Comparison of ENCODE assay signal across 1 cellular context in the genomic region with DNA sequence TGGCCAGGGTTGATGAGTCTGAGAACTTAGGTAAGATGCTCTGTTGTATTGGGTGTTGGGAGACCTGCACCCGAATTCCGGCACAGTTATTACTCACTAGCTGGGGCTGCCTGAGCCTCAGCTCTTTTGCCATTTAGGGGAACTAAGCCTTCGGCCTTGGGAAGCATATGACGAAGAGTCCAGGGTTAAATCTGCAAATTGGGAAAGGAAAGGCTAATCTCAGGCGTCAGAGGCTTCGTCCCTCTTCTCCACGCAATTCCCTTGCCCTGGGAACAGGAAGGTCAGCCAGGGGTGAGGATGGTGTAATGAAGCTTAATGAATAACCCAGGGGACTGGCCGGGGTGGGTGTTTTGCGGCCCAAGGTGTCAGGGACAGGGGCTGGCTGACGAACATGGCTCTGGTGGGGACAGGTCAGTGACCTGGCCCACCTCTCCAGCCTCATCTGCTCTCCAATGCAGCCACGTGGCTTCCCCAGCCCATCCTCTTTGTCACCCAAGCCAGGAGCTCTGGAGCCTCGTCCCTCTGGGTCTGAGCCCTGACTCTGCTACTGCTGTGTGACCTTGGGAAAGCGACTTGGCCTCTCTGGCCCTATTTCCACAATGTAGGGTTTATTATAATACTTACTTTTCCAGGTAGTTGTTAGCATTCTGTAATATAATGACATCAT.
TF ChIP-seq lines count a peak whose summit lies in the region.

No MANE protein-coding gene starts in this region.

TF ChIP-seq in HepG2, 621 proteins besides CTCF, POLR2A, EP300 and RAD21 (continues in another document):
- TF ChIP-seq ZNF260 (CRISPR knock-in tag; IDR thresholded peaks at IDR 0.05; ENCODE audit: borderline replicate concordance, low read depth) (no peak), ZSCAN22 (CRISPR knock-in tag; IDR thresholded peaks at IDR 0.05) (no peak), MAF1 (CRISPR knock-in tag; IDR thresholded peaks at IDR 0.05; ENCODE audit: borderline replicate concordance) (no peak), NFIC (IDR thresholded peaks at IDR 0.05; ENCODE audit: low read length) (no peak), ZNF709 (CRISPR knock-in tag; IDR thresholded peaks at IDR 0.05) (no peak), ZNF101 (CRISPR knock-in tag; IDR thresholded peaks at IDR 0.05; ENCODE audit: borderline replicate concordance, low read depth) (no peak), ASH2L (IDR thresholded peaks at IDR 0.05; ENCODE audit: insufficient read length, low read depth, low read length) (no peak), KMT2B (CRISPR knock-in tag; IDR thresholded peaks at IDR 0.05) (no peak), SATB2 (CRISPR knock-in tag; IDR thresholded peaks at IDR 0.05) (no peak), SIX1 (CRISPR knock-in tag; IDR thresholded peaks at IDR 0.05; ENCODE audit: borderline replicate concordance) (no peak), KDM5B (CRISPR knock-in tag; IDR thresholded peaks at IDR 0.05; ENCODE audit: borderline replicate concordance) (no peak), ZNF768 (CRISPR knock-in tag; IDR thresholded peaks at IDR 0.05) (peak; percentile 99), POLR2G (IDR thresholded peaks at IDR 0.05; ENCODE audit: low read depth, low read length) (no peak), YEATS4 (CRISPR knock-in tag; IDR thresholded peaks at IDR 0.05; ENCODE audit: borderline replicate concordance) (0 out of 2 replicates have a peak, but pooled peaks have one; percentile 17), ZNF790 (CRISPR knock-in tag; IDR thresholded peaks at IDR 0.05; ENCODE audit: borderline replicate concordance) (no peak), GFI1 (CRISPR knock-in tag; IDR thresholded peaks at IDR 0.05; ENCODE audit: borderline replicate concordance) (no peak), GTF3A (CRISPR knock-in tag; conservative IDR thresholded peaks at IDR 0.05) (no peak), ZNF83 (CRISPR knock-in tag; IDR thresholded peaks at IDR 0.05; ENCODE audit: borderline replicate concordance) (no peak), ATF1 (CRISPR knock-in tag; IDR thresholded peaks at IDR 0.05) (no peak), NR2F2 (IDR thresholded peaks at IDR 0.05; ENCODE audit: borderline replicate concordance, low read depth) (peak; percentile 65; the same call in 1 of the 2 replicates), NCOR1 (IDR thresholded peaks at IDR 0.05; ENCODE audit: borderline replicate concordance, low read length) (peak; percentile 46; the same call in 1 of the 2 replicates), ATAD3A (CRISPR knock-in tag; IDR thresholded peaks at IDR 0.05) (no peak), CEBPG (CRISPR knock-in tag; IDR thresholded peaks at IDR 0.05) (peak; percentile 55), ZNF335 (CRISPR knock-in tag; IDR thresholded peaks at IDR 0.05) (no peak), RFX1 (IDR thresholded peaks at IDR 0.05) (no peak), NR2C2 (CRISPR knock-in tag; IDR thresholded peaks at IDR 0.05; ENCODE audit: borderline replicate concordance) (peak; percentile 82), AHR (CRISPR knock-in tag; IDR thresholded peaks at IDR 0.05) (no peak), ESRRA (CRISPR knock-in tag; IDR thresholded peaks at IDR 0.05; ENCODE audit: low read depth) (peak; percentile 84), ZNF546 (CRISPR knock-in tag; conservative IDR thresholded peaks at IDR 0.05) (no peak), SALL1 (CRISPR knock-in tag; IDR thresholded peaks at IDR 0.05) (peak; percentile 46; the same call in 1 of the 2 replicates), TCF7 (IDR thresholded peaks at IDR 0.05; ENCODE audit: low read depth) (no peak), FOXM1 (CRISPR knock-in tag; IDR thresholded peaks at IDR 0.05) (no peak), REL (CRISPR knock-in tag; conservative IDR thresholded peaks at IDR 0.05) (no peak), ZNF446 (CRISPR knock-in tag; IDR thresholded peaks at IDR 0.05) (no peak), GATA4 (IDR thresholded peaks at IDR 0.05; ENCODE audit: borderline replicate concordance, low read depth) (no peak)
- TF ChIP-seq, protein P1, sequence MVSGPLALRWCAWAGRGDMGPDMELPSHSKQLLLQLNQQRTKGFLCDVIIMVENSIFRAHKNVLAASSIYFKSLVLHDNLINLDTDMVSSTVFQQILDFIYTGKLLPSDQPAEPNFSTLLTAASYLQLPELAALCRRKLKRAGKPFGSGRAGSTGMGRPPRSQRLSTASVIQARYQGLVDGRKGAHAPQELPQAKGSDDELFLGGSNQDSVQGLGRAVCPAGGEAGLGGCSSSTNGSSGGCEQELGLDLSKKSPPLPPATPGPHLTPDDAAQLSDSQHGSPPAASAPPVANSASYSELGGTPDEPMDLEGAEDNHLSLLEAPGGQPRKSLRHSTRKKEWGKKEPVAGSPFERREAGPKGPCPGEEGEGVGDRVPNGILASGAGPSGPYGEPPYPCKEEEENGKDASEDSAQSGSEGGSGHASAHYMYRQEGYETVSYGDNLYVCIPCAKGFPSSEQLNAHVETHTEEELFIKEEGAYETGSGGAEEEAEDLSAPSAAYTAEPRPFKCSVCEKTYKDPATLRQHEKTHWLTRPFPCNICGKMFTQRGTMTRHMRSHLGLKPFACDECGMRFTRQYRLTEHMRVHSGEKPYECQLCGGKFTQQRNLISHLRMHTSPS (CRISPR knock-in tag; IDR thresholded peaks at IDR 0.05; ENCODE audit: low read depth) = 0 out of 2 replicates have a peak, but pooled peaks have one; percentile 5
- TF ChIP-seq, protein P2, sequence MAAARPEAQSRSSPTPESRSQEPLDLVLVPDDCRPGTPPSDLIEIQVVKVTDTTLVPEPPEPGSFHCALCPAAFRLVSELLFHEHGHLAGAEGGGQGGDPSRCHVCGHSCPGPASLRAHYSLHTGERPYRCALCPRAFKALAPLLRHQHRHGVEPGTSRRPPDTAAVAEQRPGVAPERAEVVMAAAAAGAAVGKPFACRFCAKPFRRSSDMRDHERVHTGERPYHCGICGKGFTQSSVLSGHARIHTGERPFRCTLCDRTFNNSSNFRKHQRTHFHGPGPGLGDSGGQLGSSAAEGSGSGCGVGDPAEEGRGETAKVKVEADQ (CRISPR knock-in tag; IDR thresholded peaks at IDR 0.05; ENCODE audit: borderline replicate concordance) = 0 out of 2 replicates have a peak, but pooled peaks have one; percentile 46
- TF ChIP-seq, protein P3, sequence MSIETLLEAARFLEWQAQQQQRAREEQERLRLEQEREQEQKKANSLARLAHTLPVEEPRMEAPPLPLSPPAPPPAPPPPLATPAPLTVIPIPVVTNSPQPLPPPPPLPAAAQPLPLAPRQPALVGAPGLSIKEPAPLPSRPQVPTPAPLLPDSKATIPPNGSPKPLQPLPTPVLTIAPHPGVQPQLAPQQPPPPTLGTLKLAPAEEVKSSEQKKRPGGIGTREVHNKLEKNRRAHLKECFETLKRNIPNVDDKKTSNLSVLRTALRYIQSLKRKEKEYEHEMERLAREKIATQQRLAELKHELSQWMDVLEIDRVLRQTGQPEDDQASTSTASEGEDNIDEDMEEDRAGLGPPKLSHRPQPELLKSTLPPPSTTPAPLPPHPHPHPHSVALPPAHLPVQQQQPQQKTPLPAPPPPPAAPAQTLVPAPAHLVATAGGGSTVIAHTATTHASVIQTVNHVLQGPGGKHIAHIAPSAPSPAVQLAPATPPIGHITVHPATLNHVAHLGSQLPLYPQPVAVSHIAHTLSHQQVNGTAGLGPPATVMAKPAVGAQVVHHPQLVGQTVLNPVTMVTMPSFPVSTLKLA (IDR thresholded peaks at IDR 0.05) = no peak
- TF ChIP-seq, protein P4, sequence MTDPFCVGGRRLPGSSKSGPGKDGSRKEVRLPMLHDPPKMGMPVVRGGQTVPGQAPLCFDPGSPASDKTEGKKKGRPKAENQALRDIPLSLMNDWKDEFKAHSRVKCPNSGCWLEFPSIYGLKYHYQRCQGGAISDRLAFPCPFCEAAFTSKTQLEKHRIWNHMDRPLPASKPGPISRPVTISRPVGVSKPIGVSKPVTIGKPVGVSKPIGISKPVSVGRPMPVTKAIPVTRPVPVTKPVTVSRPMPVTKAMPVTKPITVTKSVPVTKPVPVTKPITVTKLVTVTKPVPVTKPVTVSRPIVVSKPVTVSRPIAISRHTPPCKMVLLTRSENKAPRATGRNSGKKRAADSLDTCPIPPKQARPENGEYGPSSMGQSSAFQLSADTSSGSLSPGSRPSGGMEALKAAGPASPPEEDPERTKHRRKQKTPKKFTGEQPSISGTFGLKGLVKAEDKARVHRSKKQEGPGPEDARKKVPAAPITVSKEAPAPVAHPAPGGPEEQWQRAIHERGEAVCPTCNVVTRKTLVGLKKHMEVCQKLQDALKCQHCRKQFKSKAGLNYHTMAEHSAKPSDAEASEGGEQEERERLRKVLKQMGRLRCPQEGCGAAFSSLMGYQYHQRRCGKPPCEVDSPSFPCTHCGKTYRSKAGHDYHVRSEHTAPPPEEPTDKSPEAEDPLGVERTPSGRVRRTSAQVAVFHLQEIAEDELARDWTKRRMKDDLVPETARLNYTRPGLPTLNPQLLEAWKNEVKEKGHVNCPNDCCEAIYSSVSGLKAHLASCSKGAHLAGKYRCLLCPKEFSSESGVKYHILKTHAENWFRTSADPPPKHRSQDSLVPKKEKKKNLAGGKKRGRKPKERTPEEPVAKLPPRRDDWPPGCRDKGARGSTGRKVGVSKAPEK (CRISPR knock-in tag; IDR thresholded peaks at IDR 0.05; ENCODE audit: borderline replicate concordance) = no peak
- TF ChIP-seq, protein P5, sequence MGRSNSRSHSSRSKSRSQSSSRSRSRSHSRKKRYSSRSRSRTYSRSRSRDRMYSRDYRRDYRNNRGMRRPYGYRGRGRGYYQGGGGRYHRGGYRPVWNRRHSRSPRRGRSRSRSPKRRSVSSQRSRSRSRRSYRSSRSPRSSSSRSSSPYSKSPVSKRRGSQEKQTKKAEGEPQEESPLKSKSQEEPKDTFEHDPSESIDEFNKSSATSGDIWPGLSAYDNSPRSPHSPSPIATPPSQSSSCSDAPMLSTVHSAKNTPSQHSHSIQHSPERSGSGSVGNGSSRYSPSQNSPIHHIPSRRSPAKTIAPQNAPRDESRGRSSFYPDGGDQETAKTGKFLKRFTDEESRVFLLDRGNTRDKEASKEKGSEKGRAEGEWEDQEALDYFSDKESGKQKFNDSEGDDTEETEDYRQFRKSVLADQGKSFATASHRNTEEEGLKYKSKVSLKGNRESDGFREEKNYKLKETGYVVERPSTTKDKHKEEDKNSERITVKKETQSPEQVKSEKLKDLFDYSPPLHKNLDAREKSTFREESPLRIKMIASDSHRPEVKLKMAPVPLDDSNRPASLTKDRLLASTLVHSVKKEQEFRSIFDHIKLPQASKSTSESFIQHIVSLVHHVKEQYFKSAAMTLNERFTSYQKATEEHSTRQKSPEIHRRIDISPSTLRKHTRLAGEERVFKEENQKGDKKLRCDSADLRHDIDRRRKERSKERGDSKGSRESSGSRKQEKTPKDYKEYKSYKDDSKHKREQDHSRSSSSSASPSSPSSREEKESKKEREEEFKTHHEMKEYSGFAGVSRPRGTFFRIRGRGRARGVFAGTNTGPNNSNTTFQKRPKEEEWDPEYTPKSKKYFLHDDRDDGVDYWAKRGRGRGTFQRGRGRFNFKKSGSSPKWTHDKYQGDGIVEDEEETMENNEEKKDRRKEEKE (IDR thresholded peaks at IDR 0.05) = no peak
- TF ChIP-seq, protein P6, sequence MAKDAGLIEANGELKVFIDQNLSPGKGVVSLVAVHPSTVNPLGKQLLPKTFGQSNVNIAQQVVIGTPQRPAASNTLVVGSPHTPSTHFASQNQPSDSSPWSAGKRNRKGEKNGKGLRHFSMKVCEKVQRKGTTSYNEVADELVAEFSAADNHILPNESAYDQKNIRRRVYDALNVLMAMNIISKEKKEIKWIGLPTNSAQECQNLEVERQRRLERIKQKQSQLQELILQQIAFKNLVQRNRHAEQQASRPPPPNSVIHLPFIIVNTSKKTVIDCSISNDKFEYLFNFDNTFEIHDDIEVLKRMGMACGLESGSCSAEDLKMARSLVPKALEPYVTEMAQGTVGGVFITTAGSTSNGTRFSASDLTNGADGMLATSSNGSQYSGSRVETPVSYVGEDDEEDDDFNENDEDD (CRISPR knock-in tag; IDR thresholded peaks at IDR 0.05; ENCODE audit: borderline replicate concordance) = no peak
- TF ChIP-seq, protein P7, sequence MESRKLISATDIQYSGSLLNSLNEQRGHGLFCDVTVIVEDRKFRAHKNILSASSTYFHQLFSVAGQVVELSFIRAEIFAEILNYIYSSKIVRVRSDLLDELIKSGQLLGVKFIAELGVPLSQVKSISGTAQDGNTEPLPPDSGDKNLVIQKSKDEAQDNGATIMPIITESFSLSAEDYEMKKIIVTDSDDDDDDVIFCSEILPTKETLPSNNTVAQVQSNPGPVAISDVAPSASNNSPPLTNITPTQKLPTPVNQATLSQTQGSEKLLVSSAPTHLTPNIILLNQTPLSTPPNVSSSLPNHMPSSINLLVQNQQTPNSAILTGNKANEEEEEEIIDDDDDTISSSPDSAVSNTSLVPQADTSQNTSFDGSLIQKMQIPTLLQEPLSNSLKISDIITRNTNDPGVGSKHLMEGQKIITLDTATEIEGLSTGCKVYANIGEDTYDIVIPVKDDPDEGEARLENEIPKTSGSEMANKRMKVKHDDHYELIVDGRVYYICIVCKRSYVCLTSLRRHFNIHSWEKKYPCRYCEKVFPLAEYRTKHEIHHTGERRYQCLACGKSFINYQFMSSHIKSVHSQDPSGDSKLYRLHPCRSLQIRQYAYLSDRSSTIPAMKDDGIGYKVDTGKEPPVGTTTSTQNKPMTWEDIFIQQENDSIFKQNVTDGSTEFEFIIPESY (CRISPR knock-in tag; IDR thresholded peaks at IDR 0.05) = no peak
- TF ChIP-seq, protein P8, sequence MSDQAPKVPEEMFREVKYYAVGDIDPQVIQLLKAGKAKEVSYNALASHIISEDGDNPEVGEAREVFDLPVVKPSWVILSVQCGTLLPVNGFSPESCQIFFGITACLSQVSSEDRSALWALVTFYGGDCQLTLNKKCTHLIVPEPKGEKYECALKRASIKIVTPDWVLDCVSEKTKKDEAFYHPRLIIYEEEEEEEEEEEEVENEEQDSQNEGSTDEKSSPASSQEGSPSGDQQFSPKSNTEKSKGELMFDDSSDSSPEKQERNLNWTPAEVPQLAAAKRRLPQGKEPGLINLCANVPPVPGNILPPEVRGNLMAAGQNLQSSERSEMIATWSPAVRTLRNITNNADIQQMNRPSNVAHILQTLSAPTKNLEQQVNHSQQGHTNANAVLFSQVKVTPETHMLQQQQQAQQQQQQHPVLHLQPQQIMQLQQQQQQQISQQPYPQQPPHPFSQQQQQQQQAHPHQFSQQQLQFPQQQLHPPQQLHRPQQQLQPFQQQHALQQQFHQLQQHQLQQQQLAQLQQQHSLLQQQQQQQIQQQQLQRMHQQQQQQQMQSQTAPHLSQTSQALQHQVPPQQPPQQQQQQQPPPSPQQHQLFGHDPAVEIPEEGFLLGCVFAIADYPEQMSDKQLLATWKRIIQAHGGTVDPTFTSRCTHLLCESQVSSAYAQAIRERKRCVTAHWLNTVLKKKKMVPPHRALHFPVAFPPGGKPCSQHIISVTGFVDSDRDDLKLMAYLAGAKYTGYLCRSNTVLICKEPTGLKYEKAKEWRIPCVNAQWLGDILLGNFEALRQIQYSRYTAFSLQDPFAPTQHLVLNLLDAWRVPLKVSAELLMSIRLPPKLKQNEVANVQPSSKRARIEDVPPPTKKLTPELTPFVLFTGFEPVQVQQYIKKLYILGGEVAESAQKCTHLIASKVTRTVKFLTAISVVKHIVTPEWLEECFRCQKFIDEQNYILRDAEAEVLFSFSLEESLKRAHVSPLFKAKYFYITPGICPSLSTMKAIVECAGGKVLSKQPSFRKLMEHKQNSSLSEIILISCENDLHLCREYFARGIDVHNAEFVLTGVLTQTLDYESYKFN (CRISPR knock-in tag; conservative IDR thresholded peaks at IDR 0.05) = peak; percentile 63
- TF ChIP-seq, protein P9, sequence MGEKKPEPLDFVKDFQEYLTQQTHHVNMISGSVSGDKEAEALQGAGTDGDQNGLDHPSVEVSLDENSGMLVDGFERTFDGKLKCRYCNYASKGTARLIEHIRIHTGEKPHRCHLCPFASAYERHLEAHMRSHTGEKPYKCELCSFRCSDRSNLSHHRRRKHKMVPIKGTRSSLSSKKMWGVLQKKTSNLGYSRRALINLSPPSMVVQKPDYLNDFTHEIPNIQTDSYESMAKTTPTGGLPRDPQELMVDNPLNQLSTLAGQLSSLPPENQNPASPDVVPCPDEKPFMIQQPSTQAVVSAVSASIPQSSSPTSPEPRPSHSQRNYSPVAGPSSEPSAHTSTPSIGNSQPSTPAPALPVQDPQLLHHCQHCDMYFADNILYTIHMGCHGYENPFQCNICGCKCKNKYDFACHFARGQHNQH (CRISPR knock-in tag; IDR thresholded peaks at IDR 0.05) = no peak
